8 cellular contexts compared by ENCODE assay signal in the genomic region with DNA sequence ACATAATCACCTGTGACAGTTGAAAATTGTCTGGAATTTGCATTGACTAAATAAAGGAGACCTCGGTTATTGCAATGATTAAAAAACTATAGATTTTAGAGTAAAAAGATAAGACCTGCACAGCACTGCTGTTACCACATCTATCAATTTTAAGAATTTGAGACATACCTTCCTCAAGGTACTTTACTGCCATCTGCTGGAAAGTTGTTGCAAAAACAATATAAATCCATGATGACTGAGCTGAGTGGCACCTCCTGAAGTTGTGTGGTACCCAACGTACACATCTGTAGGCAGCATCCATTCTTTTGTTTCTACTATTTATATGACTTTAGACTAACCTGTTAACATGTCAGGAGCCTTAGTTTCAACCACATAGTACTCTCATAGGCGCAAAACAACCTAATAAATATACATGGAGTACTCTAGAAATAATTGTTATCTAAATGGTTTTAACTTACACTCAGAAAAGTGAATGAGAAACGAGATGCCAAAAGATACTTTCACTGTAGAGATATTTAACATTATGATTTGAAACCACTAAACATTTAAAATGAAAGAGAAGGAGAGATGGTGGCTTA.
DNase-seq lines count a peak whose midpoint lies in the region; ATAC-seq, FAIRE-seq and TF ChIP-seq lines count a peak whose summit lies in the region.

No MANE protein-coding gene starts in this region.

- H3K4me1 ChIP-seq in adipocyte (ENCODE audit: control insufficient read depth, insufficient read depth, low read length) (no peaks in the 10 kb centered on the region), right cardiac atrium (ENCODE audit: control insufficient read depth, insufficient read depth, low read length) (no peaks in the 10 kb centered on the region), small intestine (ENCODE audit: control insufficient read depth in 2 of 2, insufficient read depth in 1 of 2, low read depth in 1 of 2, low read length in 1 of 2) (no peaks in the 10 kb centered on the region)

- peaks cover 98% of the 10 kb centered on the region for H3K36me3 ChIP-seq in adipocyte (ENCODE audit: control insufficient read depth, insufficient read depth, low read length, severe bottlenecking)
- H3K36me3 ChIP-seq in small intestine (ENCODE audit: control insufficient read depth in 2 of 2, insufficient read depth in 2 of 2, low read length in 2 of 2), result peaks cover 10 to 12% of the 10 kb centered on the region in 2 donors

- no peak for FAIRE-seq in small intestine (lab: Jason Lieb, UNC)

- TF ChIP-seq CTCF in AG09309 (IDR thresholded peaks at IDR 0.05; ENCODE audit: control insufficient read depth, insufficient read depth, low read depth, low read length, missing control alignments) (peak; percentile 46), GM12875 (IDR thresholded peaks at IDR 0.05; ENCODE audit: borderline replicate concordance, insufficient read depth, low read depth, low read length) (peak; percentile 40; the same call in 1 of the 2 replicates)

- ATAC-seq in HG03354 (IDR thresholded peaks at IDR 0.05; ENCODE audit: poor library complexity, severe bottlenecking, unreplicated experiment) (peak; percentile 85), right cardiac atrium (peak; percentile 62 to 74), GM18520 (IDR thresholded peaks at IDR 0.05; ENCODE audit: unreplicated experiment) (no peak)

- DNase-seq in AG09309 (ENCODE audit: low read depth) (no peak), NCI-H446 treated with DMSO at 0.1 percent for 48 hours (lab: John Stamatoyannopoulos, UW) (peak; percentile 32), adipocyte (ENCODE audit: low read depth) (peak; percentile 84), right cardiac atrium (no peak), small intestine (peak; percentile 75)

- H3K4me3 ChIP-seq in AG09309 (ENCODE audit: control insufficient read depth, low read depth, low read length) (no peak overlapping the region), GM12875 (ENCODE audit: low read depth, low read length) (no peak overlapping the region), adipocyte (ENCODE audit: low read length) (no peak overlapping the region), right cardiac atrium (ENCODE audit: low read length) (no peak overlapping the region), small intestine (ENCODE audit: low read depth in 1 of 2, low read length in 2 of 2) (no peak overlapping the region)

- H3K27ac ChIP-seq in right cardiac atrium (ENCODE audit: low read length) (no peak overlapping the region), small intestine (ENCODE audit: low read depth in 1 of 2, low read length in 1 of 2) (no peak overlapping the region)

- H3K27me3 ChIP-seq in adipocyte (replicated peaks; ENCODE audit: control insufficient read depth, insufficient read depth, low read length) (no peaks in the 10 kb centered on the region), right cardiac atrium (ENCODE audit: control insufficient read depth, insufficient read depth) (no peaks in the 10 kb centered on the region), small intestine (ENCODE audit: control insufficient read depth in 2 of 2, insufficient read depth in 2 of 2, low read length in 2 of 2) (no peaks in the 10 kb centered on the region)

- H3K9ac ChIP-seq in adipocyte (ENCODE audit: low read length), result no peak overlapping the region

- intact Hi-C loops in right cardiac atrium (cut with DNase I), result no loop called here

- no peaks in the 10 kb centered on the region for H3K9me3 ChIP-seq in adipocyte (ENCODE audit: control insufficient read depth, low read length)
- H3K9me3 ChIP-seq in right cardiac atrium (ENCODE audit: control insufficient read depth, low read length), result no peaks in the 10 kb centered on the region
- H3K9me3 ChIP-seq in small intestine (ENCODE audit: control insufficient read depth, low read depth), result no peaks in the 10 kb centered on the region

- WGBS in right cardiac atrium, result 47% methylated on average over 4 of the region's 4 CpGs
- 32 to 46% (median 32%) methylated on average over 4 of the region's 4 CpGs for whole genome bisulfite sequencing in small intestine, 3 donors

Comparison
In these comparisons a context has a peak if more than half of its experiments do, and no peak if none do; other contexts are left out.
1. DNase-seq: peak in NCI-H446 treated with DMSO at 0.1 percent for 48 hours (single experiment), adipocyte (single experiment) and small intestine (single experiment); none in AG09309 (single experiment) and right cardiac atrium (0 of 3).